8 cellular contexts compared by ENCODE assay signal in the genomic region with DNA sequence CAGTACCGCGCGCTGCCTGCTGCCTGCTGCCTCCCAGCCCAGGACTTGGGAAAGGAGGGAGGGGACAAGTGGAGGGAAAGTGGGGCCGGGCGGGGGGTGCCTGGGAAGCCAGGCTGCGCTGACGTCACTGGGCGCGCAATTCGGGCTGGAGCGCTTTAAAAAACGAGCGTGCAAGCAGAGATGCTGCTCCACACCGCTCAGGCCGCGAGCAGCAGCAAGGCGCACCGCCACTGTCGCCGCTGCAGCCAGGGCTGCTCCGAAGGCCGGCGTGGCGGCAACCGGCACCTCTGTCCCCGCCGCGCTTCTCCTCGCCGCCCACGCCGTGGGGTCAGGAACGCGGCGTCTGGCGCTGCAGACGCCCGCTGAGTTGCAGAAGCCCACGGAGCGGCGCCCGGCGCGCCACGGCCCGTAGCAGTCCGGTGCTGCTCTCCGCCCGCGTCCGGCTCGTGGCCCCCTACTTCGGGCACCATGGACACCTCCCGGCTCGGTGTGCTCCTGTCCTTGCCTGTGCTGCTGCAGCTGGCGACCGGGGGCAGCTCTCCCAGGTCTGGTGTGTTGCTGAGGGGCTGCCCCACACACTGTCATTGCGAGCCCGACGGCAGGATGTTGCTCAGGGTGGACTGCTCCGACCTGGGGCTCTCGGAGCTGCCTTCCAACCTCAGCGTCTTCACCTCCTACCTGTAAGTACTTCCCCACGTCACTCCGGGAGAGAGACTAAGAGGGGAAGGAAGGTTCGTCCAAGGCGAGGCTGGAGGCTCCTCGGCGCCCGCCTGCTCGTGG. TPM values are rescaled to one million over a fixed set of nuclear protein-coding genes. Genes with fewer than 3 reads are reported as not detected.
DNase-seq lines count a peak whose midpoint lies in the region; ATAC-seq and TF ChIP-seq lines count a peak whose summit lies in the region.

A gene with protein sequence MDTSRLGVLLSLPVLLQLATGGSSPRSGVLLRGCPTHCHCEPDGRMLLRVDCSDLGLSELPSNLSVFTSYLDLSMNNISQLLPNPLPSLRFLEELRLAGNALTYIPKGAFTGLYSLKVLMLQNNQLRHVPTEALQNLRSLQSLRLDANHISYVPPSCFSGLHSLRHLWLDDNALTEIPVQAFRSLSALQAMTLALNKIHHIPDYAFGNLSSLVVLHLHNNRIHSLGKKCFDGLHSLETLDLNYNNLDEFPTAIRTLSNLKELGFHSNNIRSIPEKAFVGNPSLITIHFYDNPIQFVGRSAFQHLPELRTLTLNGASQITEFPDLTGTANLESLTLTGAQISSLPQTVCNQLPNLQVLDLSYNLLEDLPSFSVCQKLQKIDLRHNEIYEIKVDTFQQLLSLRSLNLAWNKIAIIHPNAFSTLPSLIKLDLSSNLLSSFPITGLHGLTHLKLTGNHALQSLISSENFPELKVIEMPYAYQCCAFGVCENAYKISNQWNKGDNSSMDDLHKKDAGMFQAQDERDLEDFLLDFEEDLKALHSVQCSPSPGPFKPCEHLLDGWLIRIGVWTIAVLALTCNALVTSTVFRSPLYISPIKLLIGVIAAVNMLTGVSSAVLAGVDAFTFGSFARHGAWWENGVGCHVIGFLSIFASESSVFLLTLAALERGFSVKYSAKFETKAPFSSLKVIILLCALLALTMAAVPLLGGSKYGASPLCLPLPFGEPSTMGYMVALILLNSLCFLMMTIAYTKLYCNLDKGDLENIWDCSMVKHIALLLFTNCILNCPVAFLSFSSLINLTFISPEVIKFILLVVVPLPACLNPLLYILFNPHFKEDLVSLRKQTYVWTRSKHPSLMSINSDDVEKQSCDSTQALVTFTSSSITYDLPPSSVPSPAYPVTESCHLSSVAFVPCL (plus strand): TSS at position 186 of the 780 bp plus-strand sequence. CDS start 283 bp downstream, at position 469.

- H3K4me1 ChIP-seq in iPS-20b (ENCODE audit: insufficient read depth, low read length): no peaks in the 10 kb centered on the region; the same call in 1 of the 2 replicates

- no peaks in the 10 kb centered on the region for H3K36me3 ChIP-seq in iPS-20b (ENCODE audit: insufficient read depth, low read depth, low read length)

- H3K4me3 ChIP-seq in iPS-20b (ENCODE audit: low read length) (peak within 1 kb of the TSS; percentile 80), skeletal muscle cell (ENCODE audit: low read depth, low read length) (peak within 1 kb of the TSS; percentile 54)

- H3K9me3 ChIP-seq in iPS-20b (ENCODE audit: insufficient read depth, low read depth, low read length): peaks cover 16% of the 10 kb centered on the region

- peak; percentile 7 for DNase-seq in AG08395 (ENCODE audit: low spot score)
- peak; percentile 58 for DNase-seq in NCI-H510A (lab: John Stamatoyannopoulos, UW)
- no peak for DNase-seq in skeletal muscle cell (ENCODE audit: low read depth)
- DNase-seq in NCI-H128 (lab: John Stamatoyannopoulos, UW; ENCODE audit: unreplicated experiment): no peak

- peak within 1 kb of the TSS; percentile 87 to 95 (median 89) for H3K4me3 Mint-ChIP-seq in brain

- H3K4me1 Mint-ChIP-seq in brain: peaks cover 27% of the 10 kb centered on the region

- no peak for TF ChIP-seq CTCF in brain (conservative IDR thresholded peaks at IDR 0.05)

- peaks cover 19 to 32% (median 26%) of the 10 kb centered on the region in 5 experiments for H3K9me3 Mint-ChIP-seq in brain

- ATAC-seq in GM19372 (IDR thresholded peaks at IDR 0.05; ENCODE audit: low read depth, unreplicated experiment): peak; percentile 37
- no peak for ATAC-seq in HG03571 (IDR thresholded peaks at IDR 0.05; ENCODE audit: unreplicated experiment)

- H3K9ac ChIP-seq in iPS-20b (ENCODE audit: low read depth, low read length): peak within 1 kb of the TSS; percentile 27; the same call in 1 of the 2 replicates

- H3K27me3 ChIP-seq in iPS-20b (ENCODE audit: insufficient read depth, low read length): peaks cover 74% of the 10 kb centered on the region

- peaks cover 12% of the 10 kb centered on the region for H3K36me3 Mint-ChIP-seq in brain

- H3K27me3 Mint-ChIP-seq in brain: peaks cover 83% of the 10 kb centered on the region

- H3K27ac Mint-ChIP-seq in brain: peak within 1 kb of the TSS in 3 of 5 experiments; percentile 16 to 42 (median 25)

- H3K27ac ChIP-seq in iPS-20b (ENCODE audit: low read length): no peak within 1 kb of the TSS

RNA-seq across cellular contexts. Expression of the gene that starts here (rescaled TPM):
- polyA plus RNA-seq in brain (ENCODE audit: insufficient read depth, low read depth, low replicate concordance): 8.1 TPM

Comparison
In these comparisons a context has a peak if more than half of its experiments do, and no peak if none do; other contexts are left out.
1. DNase-seq: peak in AG08395 (single experiment) and NCI-H510A (single experiment); none in skeletal muscle cell (single experiment) and NCI-H128 (single experiment).